ENCODE assay signal across 8 cellular contexts in the genomic region with DNA sequence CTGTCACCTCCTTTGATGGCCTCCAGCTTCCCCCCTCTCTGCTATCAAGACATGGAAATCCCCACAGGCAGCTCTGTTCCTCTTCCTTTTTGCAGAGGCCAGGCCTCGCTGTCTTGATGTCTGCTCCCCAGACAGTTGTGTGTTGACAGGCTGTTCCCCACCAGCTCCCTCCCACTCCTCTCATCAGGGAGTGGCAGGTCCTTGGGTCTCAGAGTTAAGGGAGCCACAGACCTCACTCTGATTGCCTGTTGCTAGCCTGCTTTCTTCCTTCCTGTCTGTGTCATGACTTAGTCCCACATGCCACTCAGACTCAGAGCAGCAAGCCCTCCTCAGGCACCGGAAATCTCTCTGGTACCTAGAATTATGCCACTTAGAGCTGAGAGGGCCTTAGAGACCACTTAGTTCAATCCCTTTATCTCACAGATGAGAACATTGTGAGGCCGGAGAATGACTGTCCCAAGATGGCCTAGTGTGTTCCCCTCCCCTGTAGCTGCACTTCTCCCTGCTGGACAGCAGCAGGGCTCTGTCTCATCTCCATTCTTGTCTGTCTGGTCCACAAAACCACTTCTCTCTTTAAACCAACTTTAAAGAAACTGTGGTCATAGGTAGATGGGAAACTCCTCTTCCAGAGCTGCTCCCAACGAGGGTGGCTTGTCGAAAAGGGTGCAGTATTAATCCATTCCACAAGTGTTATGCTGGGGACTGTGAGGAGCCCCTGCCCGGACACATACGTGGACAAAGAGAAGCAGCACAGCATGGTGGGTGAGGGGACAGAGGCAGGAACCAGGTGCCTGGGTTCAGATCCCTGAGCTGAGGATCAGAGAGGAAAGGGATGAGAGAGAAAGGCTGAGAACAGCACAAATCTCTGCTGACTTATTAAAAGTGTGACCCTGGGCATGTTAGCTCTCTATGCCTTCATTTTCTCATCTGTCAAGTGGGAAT. TPM values are rescaled to one million over a fixed set of nuclear protein-coding genes. Genes with fewer than 3 reads are reported as not detected.
DNase-seq lines count a peak whose midpoint lies in the region; ATAC-seq, FAIRE-seq and TF ChIP-seq lines count a peak whose summit lies in the region.

No MANE protein-coding gene starts in this region.

- H3K4me1 ChIP-seq in Loucy (ENCODE audit: insufficient read depth, low read length, poor library complexity, severe bottlenecking): peaks cover 78% of the 10 kb centered on the region
- H3K4me1 ChIP-seq in right cardiac atrium (ENCODE audit: control insufficient read depth, insufficient read depth, low read length): peaks cover 5% of the 10 kb centered on the region

- no peaks in the 10 kb centered on the region for H3K27me3 ChIP-seq in Loucy (ENCODE audit: insufficient read depth, low read length, poor library complexity, severe bottlenecking)
- H3K27me3 ChIP-seq in right cardiac atrium (ENCODE audit: control insufficient read depth, insufficient read depth): no peaks in the 10 kb centered on the region

- peaks cover 10% of the 10 kb centered on the region; the same call in 1 of the 2 replicates for H3F3A ChIP-seq in Loucy (ENCODE audit: low read depth)

- FAIRE-seq in HTR-8/SVneo (lab: Jason Lieb, UNC): no peak

- H3K27ac ChIP-seq in right cardiac atrium (ENCODE audit: low read length): peak overlapping the region; percentile 23

- ATAC-seq in GM21529 (IDR thresholded peaks at IDR 0.05; ENCODE audit: unreplicated experiment) (peak; percentile 49), right cardiac atrium (no peak)

- no peak overlapping the region for H2AFZ ChIP-seq in Loucy (ENCODE audit: low read length)

- peaks cover 84% of the 10 kb centered on the region for H3K79me2 ChIP-seq in Loucy (ENCODE audit: insufficient read depth, low read length)

- no peaks in the 10 kb centered on the region for H3K9me2 ChIP-seq in Loucy (replicated peaks; ENCODE audit: low read depth, low read length)

- H3K4me2 ChIP-seq in Loucy (ENCODE audit: low read depth, low read length, poor library complexity, severe bottlenecking): peak overlapping the region; percentile 99

- peaks cover 66% of the 10 kb centered on the region for H4K20me1 ChIP-seq in Loucy (ENCODE audit: insufficient read depth, low read length, poor library complexity, severe bottlenecking)

- intact Hi-C loops in right cardiac atrium (cut with DNase I): no loop called here

- WGBS in right cardiac atrium: 63% methylated on average over 7 of the region's 7 CpGs

- H3K36me3 ChIP-seq in Loucy (ENCODE audit: insufficient read depth, low read length): peaks cover 36% of the 10 kb centered on the region

- H3K9ac ChIP-seq in Loucy (ENCODE audit: low read depth, low read length, poor library complexity, severe bottlenecking): peak overlapping the region; percentile 93

- TF ChIP-seq CTCF in GM12865 (IDR thresholded peaks at IDR 0.05; ENCODE audit: insufficient read depth, low read depth, low read length, missing control alignments) (no peak), Loucy (conservative IDR thresholded peaks at IDR 0.05; ENCODE audit: low read length) (no peak)

- H3K4me3 ChIP-seq in GM12865 (ENCODE audit: low read depth, low read length): peak overlapping the region; percentile 78
- H3K4me3 ChIP-seq in Loucy (ENCODE audit: low read length, poor library complexity, severe bottlenecking): peak overlapping the region; percentile 94
- no peak overlapping the region for H3K4me3 ChIP-seq in right cardiac atrium (ENCODE audit: low read length)

- peak; percentile 89 for DNase-seq in GM12865 (ENCODE audit: low read depth)
- peak; percentile 25 to 35 for DNase-seq in activated CD8-positive, alpha-beta memory T cell treated with anti-CD3 and anti-CD28 coated beads for 1 hour (ENCODE audit: extremely low read depth in 1 of 2, low read depth in 1 of 2)
- DNase-seq in right cardiac atrium: no peak
- peak; percentile 51 for DNase-seq in stimulated activated naive CD4-positive, alpha-beta T cell treated with Interleukin-2 at 50 U/mL for 16 hours (lab: John Stamatoyannopoulos, UW)
- no peak for DNase-seq in HTR-8/SVneo (ENCODE audit: insufficient read length, low spot score)
- no peak for DNase-seq in superior temporal gyrus (ENCODE audit: extremely low spot score)

- H3K9me3 ChIP-seq in Loucy (ENCODE audit: insufficient read depth, low read depth, low read length) (no peaks in the 10 kb centered on the region), right cardiac atrium (ENCODE audit: control insufficient read depth, low read length) (no peaks in the 10 kb centered on the region)

RNA-seq across cellular contexts. Expression of a gene that starts 4.2 kb away (rescaled TPM):
- 10 to 100 TPM in 1 of 4 donors, 1 to 10 TPM in 3; 4.4 to 10.8 (median 8.2) TPM for total RNA-seq in right cardiac atrium
- polyA plus RNA-seq in right cardiac atrium: 3.5 TPM

Comparison
In these comparisons a context has a peak if more than half of its experiments do, and no peak if none do; other contexts are left out.
1. DNase-seq: peak in GM12865 (single experiment), activated CD8-positive, alpha-beta memory T cell treated with anti-CD3 and anti-CD28 coated beads for 1 hour (2 of 2) and stimulated activated naive CD4-positive, alpha-beta T cell treated with Interleukin-2 at 50 U/mL for 16 hours (single experiment); none in right cardiac atrium (0 of 3), HTR-8/SVneo (single experiment) and superior temporal gyrus (single experiment).